Comparison of ENCODE assay signal across 8 cellular contexts in the genomic region with DNA sequence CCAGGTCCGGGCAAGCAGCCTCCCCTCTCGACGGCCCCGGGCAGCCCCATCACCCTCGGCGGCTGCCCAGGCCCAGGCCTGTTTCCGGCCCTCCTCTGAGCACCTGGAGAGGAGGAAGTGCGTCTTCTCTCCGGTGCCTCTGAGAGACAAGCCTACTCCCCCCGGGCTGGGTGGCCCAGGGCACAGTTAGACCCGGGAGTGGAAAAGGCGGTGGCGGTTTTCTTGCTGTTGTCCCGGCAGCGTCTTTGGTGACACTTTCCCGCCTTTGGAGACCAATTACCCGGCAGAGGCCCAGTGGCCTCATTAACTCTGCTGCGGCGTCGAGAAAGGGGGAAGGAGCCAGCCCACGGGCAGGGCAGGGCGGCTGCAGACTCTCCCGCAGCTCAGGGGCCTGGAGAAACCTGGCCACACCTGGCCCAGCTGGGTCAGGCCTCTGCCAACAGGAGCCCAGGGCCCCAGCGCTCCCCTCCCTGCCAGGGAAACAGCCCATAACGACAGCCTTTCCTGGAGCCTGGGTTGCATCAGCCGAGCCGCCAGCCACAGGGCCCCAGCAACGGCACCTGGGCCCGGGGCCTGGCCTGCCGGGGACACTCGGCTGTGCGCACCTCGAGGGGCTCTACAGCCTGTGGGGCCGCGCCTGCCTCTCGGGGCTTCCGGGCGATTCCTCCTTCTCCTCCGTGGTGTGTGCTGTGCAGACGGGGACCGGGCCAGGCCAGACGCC. TPM values are rescaled to one million over a fixed set of nuclear protein-coding genes. Genes with fewer than 3 reads are reported as not detected.
DNase-seq lines count a peak whose midpoint lies in the region; ATAC-seq, FAIRE-seq and TF ChIP-seq lines count a peak whose summit lies in the region.

No MANE protein-coding gene starts in this region.

- ATAC-seq in Right ventricle myocardium superior (ENCODE audit: poor library complexity) (peak; percentile 56), Right ventricle myocardium inferior (no peak), T-helper 17 cell (peak; percentile 95), GM18870 (IDR thresholded peaks at IDR 0.05; ENCODE audit: unreplicated experiment) (no peak)

- H3K27ac Mint-ChIP-seq in T-helper 17 cell, result peak overlapping the region; percentile 79

- no peak for TF ChIP-seq POLR2A in H54 (IDR thresholded peaks at IDR 0.05; ENCODE audit: low read depth, low read length)

- H3K9me3 ChIP-seq in T-helper 17 cell (ENCODE audit: control insufficient read depth, low read length, poor library complexity, severe bottlenecking), result no peaks in the 10 kb centered on the region
- no peaks in the 10 kb centered on the region for H3K9me3 ChIP-seq in MG63

- intact Hi-C loops in Right ventricle myocardium superior (cut with DNase I) (no loop called here), Right ventricle myocardium inferior (cut with DNase I) (no loop called here)

- H3K4me3 Mint-ChIP-seq in T-helper 17 cell, result peak overlapping the region; percentile 62

- FAIRE-seq in H54 (lab: Jason Lieb, UNC), result no peak

- no peak overlapping the region for H3K4me3 ChIP-seq in MG63

- H3K27me3 ChIP-seq in MG63, result no peaks in the 10 kb centered on the region

- H3K36me3 ChIP-seq in MG63, result no peaks in the 10 kb centered on the region

- H3K36me3 Mint-ChIP-seq in T-helper 17 cell (ENCODE audit: low read depth), result no peaks in the 10 kb centered on the region

- no peaks in the 10 kb centered on the region for H3K27me3 Mint-ChIP-seq in T-helper 17 cell

- peaks cover 21% of the 10 kb centered on the region for H3K4me1 Mint-ChIP-seq in T-helper 17 cell

- no peak for DNase-seq in Right ventricle myocardium superior
- DNase-seq in Right ventricle myocardium inferior (ENCODE audit: missing footprints), result no peak
- peak in 2 of 3 donors; percentile 40 to 51 for DNase-seq in T-helper 17 cell
- peak; percentile 34 for DNase-seq in effector CD8-positive, alpha-beta T cell (lab: John Stamatoyannopoulos, UW)
- DNase-seq in stimulated activated CD4-positive, alpha-beta T cell treated with anti-CD3 and anti-CD28 coated beads, Interleukin-4, amount 100 ng/mL, for 1 hour, result peak; percentile 46
- no peak for DNase-seq in MG63
- no peak for DNase-seq in H54 (ENCODE audit: insufficient read length, low spot score)

RNA-seq across cellular contexts. Expression of a gene that starts 28.4 kb away (rescaled TPM):
- total RNA-seq in Right ventricle myocardium superior, result 2.4 TPM
- 2.9 TPM for total RNA-seq in Right ventricle myocardium inferior
- total RNA-seq in T-helper 17 cell, result 10 to 100 TPM; 13.4 to 17.1 TPM
- total RNA-seq in MG63 (2014; rRNA removed; shearing (Covaris generic); ENCODE audit: low replicate concordance), result 7.3 and 18.2 TPM in 2 replicates

RNA-seq across cellular contexts. Expression of a gene that starts 29.4 kb away (rescaled TPM):
- 0.22 TPM for total RNA-seq in Right ventricle myocardium superior
- total RNA-seq in Right ventricle myocardium inferior, result 0.24 TPM
- total RNA-seq in T-helper 17 cell, result 1 to 10 TPM in 1 of 2 donors, under 1 TPM in 1; 0.86 to 2.5 TPM
- total RNA-seq in MG63 (2014; rRNA removed; shearing (Covaris generic); ENCODE audit: low replicate concordance), result not detected in 2 replicates

Comparison
In these comparisons a context has a peak if more than half of its experiments do, and no peak if none do; other contexts are left out.
1. ATAC-seq: peak in Right ventricle myocardium superior (single experiment) and T-helper 17 cell (single experiment); none in Right ventricle myocardium inferior (single experiment) and GM18870 (single experiment).
2. DNase-seq: peak in T-helper 17 cell (2 of 3), effector CD8-positive, alpha-beta T cell (single experiment) and stimulated activated CD4-positive, alpha-beta T cell treated with anti-CD3 and anti-CD28 coated beads, Interleukin-4, amount 100 ng/mL, for 1 hour (single experiment); none in Right ventricle myocardium superior (single experiment), Right ventricle myocardium inferior (single experiment), MG63 (single experiment) and H54 (single experiment).